Comparison of ENCODE assay signal across 9 cellular contexts in the genomic region with DNA sequence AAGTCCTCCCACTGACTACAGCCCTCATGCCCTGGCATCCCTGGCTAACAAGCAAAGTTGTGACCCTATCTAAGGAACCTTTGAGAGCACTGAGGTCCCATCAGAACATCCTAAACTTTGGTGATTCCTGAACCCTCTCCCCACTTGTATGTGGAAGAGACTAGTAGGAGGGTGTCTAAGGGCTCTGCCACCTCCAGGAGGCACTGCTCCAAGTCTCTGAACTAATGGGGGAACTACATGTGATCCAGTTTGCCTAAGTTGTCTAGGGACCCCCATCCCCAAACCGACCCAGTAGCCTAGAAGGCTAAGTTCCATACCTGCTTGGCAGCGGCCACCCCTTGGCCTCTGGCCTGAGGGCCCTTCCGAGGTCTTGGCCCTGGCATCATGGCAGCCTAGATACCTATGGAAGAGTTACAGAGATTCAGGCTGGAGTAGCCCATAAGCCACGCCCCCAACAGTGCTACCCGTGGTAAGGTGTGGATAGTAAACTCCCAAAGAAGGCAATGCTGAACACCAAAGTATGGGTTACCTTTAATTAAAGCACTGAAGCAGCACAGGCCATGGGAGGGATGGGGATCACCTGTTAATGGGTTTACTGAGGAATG. TPM values are rescaled to one million over a fixed set of nuclear protein-coding genes. Genes with fewer than 3 reads are reported as not detected.
DNase-seq lines count a peak whose midpoint lies in the region; ATAC-seq and TF ChIP-seq lines count a peak whose summit lies in the region.
"Had no signal": no experiment of that assay in that cellular context is flagged by ENCODE, and none has a peak within 500 bp of the region (broad histone marks: within the 10 kb centered on the region; RNA-seq: fewer than 3 reads in every experiment).

No MANE protein-coding gene starts in this region.

- peak; percentile 27 for DNase-seq in COLO668 (lab: John Stamatoyannopoulos, UW; ENCODE audit: unreplicated experiment)
- peak; percentile 13 for DNase-seq in NAMALWA (ENCODE audit: low spot score)
- no peak for DNase-seq in GM10248 (ENCODE audit: extremely low spot score)
- DNase-seq in G401 (ENCODE audit: low spot score), result no peak
- DNase-seq: NCI-H1105 treated with DMSO at 0.1 percent for 48 hours had no signal

- no peaks in the 10 kb centered on the region for H3K27me3 ChIP-seq in duodenal mucosa (ENCODE audit: control insufficient read depth in 1 of 2, insufficient read depth in 2 of 2, low read length in 2 of 2)
- H3K27me3 ChIP-seq in neutrophil, result peaks cover 14% of the 10 kb centered on the region

- H3K9ac ChIP-seq in duodenal mucosa (ENCODE audit: low read depth in 1 of 2, low read length in 2 of 2), result peak overlapping the region in 1 of 2 donors; percentile 1

- H3K27ac ChIP-seq in duodenal mucosa (ENCODE audit: low read depth, low read length) (no peak overlapping the region), neutrophil (peak overlapping the region; percentile 92)

- H3K4me1 ChIP-seq in duodenal mucosa (ENCODE audit: control insufficient read depth in 1 of 2, insufficient read depth in 2 of 2, low read length in 2 of 2) (peaks cover 16 to 21% of the 10 kb centered on the region in 2 donors), neutrophil (ENCODE audit: control insufficient read depth in 1 of 2, insufficient read depth in 1 of 2, low read depth in 1 of 2, low read length in 1 of 2) (peaks cover 30% of the 10 kb centered on the region in 2 experiments)

- H3K36me3 ChIP-seq in duodenal mucosa (ENCODE audit: control insufficient read depth in 1 of 2, insufficient read depth in 2 of 2, low read length in 2 of 2), result peaks cover 21 to 40% of the 10 kb centered on the region in 2 donors
- peaks cover 45% of the 10 kb centered on the region for H3K36me3 ChIP-seq in neutrophil

- TF ChIP-seq CTCF in neutrophil (IDR thresholded peaks at IDR 0.05), result no peak
- TF ChIP-seq CTCF in GM10248 (IDR thresholded peaks at IDR 0.05; ENCODE audit: control extremely low read depth, extremely low read depth, low read depth, missing control alignments), result no peak

- H3K9me3 ChIP-seq in duodenal mucosa (ENCODE audit: control insufficient read depth in 1 of 2, low read length in 2 of 2) (no peaks in the 10 kb centered on the region), neutrophil (no peaks in the 10 kb centered on the region)

- CTCF ChIA-PET in GM10248 (lab: Yijun Ruan, JAX), result interaction anchor here (1.5 kb wide), 1 partner anchor 16 kb away, joined by 5 read pairs; no protein-coding TSS in a partner anchor

- POLR2A ChIA-PET in GM10248 (lab: Yijun Ruan, JAX), result no interaction called here

- ATAC-seq in GM18498 (IDR thresholded peaks at IDR 0.05; ENCODE audit: unreplicated experiment) (no peak), GM21723 (IDR thresholded peaks at IDR 0.05; ENCODE audit: unreplicated experiment) (no peak)

- in situ Hi-C loops in G401 (cut with HindIII; ENCODE audit: low sequenced_read_pairs), result no loop called here

- H3K4me3 ChIP-seq in duodenal mucosa (ENCODE audit: low read depth in 1 of 2, low read length in 2 of 2), result peak overlapping the region; percentile 91
- H3K4me3 ChIP-seq in neutrophil (ENCODE audit: low read depth in 1 of 2, low read length in 1 of 2), result peak overlapping the region in 1 of 2 experiments; percentile 79

RNA-seq across cellular contexts. Expression of a gene that starts 1.7 kb away (rescaled TPM):
- total RNA-seq in G401 (2014; rRNA removed; shearing (Covaris generic)), result 25.9 and 37.3 TPM in 2 replicates

RNA-seq across cellular contexts. Expression of a gene that starts 39.9 kb away (rescaled TPM):
- 23.9 and 37.5 TPM in 2 replicates for total RNA-seq in G401 (2014; rRNA removed; shearing (Covaris generic))

RNA-seq across cellular contexts. Expression of a gene that starts 40.1 kb away (rescaled TPM):
- total RNA-seq in G401 (2014; rRNA removed; shearing (Covaris generic)), result 22.8 and 34.3 TPM in 2 replicates

Comparison
In these comparisons a context has a peak if more than half of its experiments do, and no peak if none do; other contexts are left out.
1. DNase-seq: peak in COLO668 (single experiment) and NAMALWA (single experiment); none in GM10248 (single experiment) and G401 (single experiment).